In genomic region chr1:119442756-119443155, GRCh38 we compare ENCODE assay signal across 33 cellular contexts. TPM values are rescaled to one million over a fixed set of nuclear protein-coding genes. Genes with fewer than 3 reads are reported as not detected.
"Had no signal": no experiment of that assay in that cellular context is flagged by ENCODE, and none has a peak within 500 bp of the region (broad histone marks: within the 10 kb centered on the region; RNA-seq: fewer than 3 reads in every experiment).

No MANE protein-coding gene starts in this region.

- H3K36me3 Mint-ChIP-seq: activated naive CD4-positive, alpha-beta T cell treated with anti-CD3 and anti-CD28 coated beads, Interleukin-2, amount 10 ng/mL, durations not matched to agents 7 days and 5 days; activated naive CD4-positive, alpha-beta T cell treated with anti-CD3 and anti-CD28 coated beads, Interleukin-2, amount 50 U/mL, for 72 hours; activated naive CD8-positive, alpha-beta T cell treated with anti-CD3 and anti-CD28 coated beads, Interleukin-2, amount 10 ng/mL, durations not matched to agents 7 days and 5 days; brain; WTC11 had no signal

- H3K27me3 Mint-ChIP-seq: central memory CD8-positive, alpha-beta T cell had no signal

- ATAC-seq: activated naive CD4-positive, alpha-beta T cell treated with anti-CD3 and anti-CD28 coated beads, Interleukin-2, amount 50 U/mL, for 72 hours; activated T-cell treated with anti-CD3 and anti-CD28 coated beads, Interleukin-2, amount 50 U/mL, for 72 hours; WTC11 had no signal

- H3K4me1 Mint-ChIP-seq: activated CD4-positive, alpha-beta memory T cell treated with anti-CD3 and anti-CD28 coated beads, Interleukin-2, amount 10 ng/mL, durations not matched to agents 7 days and 5 days; activated CD4-positive, alpha-beta T cell treated with anti-CD3 and anti-CD28 coated beads, Interleukin-2, amount 10 ng/mL, durations not matched to agents 7 days and 5 days; activated naive CD4-positive, alpha-beta T cell treated with anti-CD3 and anti-CD28 coated beads, Interleukin-2, amount 10 ng/mL, durations not matched to agents 7 days and 5 days; activated naive CD8-positive, alpha-beta T cell treated with anti-CD3 and anti-CD28 coated beads, Interleukin-2, amount 10 ng/mL, durations not matched to agents 7 days and 5 days; brain; central memory CD8-positive, alpha-beta T cell had no signal

- H3K4me3 ChIP-seq: ascending aorta, breast epithelium, coronary artery, dorsolateral prefrontal cortex, esophagus squamous epithelium had no signal

- H3K9me3 Mint-ChIP-seq: activated CD4-positive, alpha-beta memory T cell treated with anti-CD3 and anti-CD28 coated beads, Interleukin-2, amount 10 ng/mL, durations not matched to agents 7 days and 5 days; activated CD4-positive, alpha-beta T cell treated with anti-CD3 and anti-CD28 coated beads, Interleukin-2, amount 10 ng/mL, durations not matched to agents 7 days and 5 days; activated naive CD4-positive, alpha-beta T cell treated with anti-CD3 and anti-CD28 coated beads, Interleukin-2, amount 10 ng/mL, durations not matched to agents 7 days and 5 days; activated naive CD4-positive, alpha-beta T cell treated with anti-CD3 and anti-CD28 coated beads, Interleukin-2, amount 50 U/mL, for 72 hours; activated naive CD8-positive, alpha-beta T cell treated with anti-CD3 and anti-CD28 coated beads, Interleukin-2, amount 10 ng/mL, durations not matched to agents 7 days and 5 days; activated T-cell treated with anti-CD3 and anti-CD28 coated beads, Interleukin-2, amount 50 U/mL, for 24 hours; activated T-cell treated with anti-CD3 and anti-CD28 coated beads, Interleukin-2, amount 50 U/mL, for 72 hours; central memory CD8-positive, alpha-beta T cell; dendritic cell treated with granulocyte-macrophage colony-stimulating factor and Interleukin-4, amounts not matched to agents 40 ng/mL and 50 ng/mL, for 4 days; WTC11 had no signal

- DNase-seq: activated CD4-positive, alpha-beta memory T cell treated with anti-CD3 and anti-CD28 coated beads, Interleukin-2, amount 10 ng/mL, durations not matched to agents 7 days and 5 days; activated CD4-positive, alpha-beta T cell treated with anti-CD3 and anti-CD28 coated beads for 1 hour; activated CD4-positive, alpha-beta T cell treated with anti-CD3 and anti-CD28 coated beads for 4 hours; activated CD4-positive, alpha-beta T cell treated with anti-CD3 and anti-CD28 coated beads, Interleukin-2, amount 10 ng/mL, durations not matched to agents 7 days and 5 days; activated CD4-positive, alpha-beta T cell treated with anti-CD3 and anti-CD28 coated beads, Interleukin-2, amount 50 U/mL, for 4 hours; activated CD8-positive, alpha-beta memory T cell treated with anti-CD3 and anti-CD28 coated beads, Interleukin-2, amount 50 U/mL, for 48 hours; activated gamma-delta T cell; activated naive CD4-positive, alpha-beta T cell; activated naive CD4-positive, alpha-beta T cell treated with anti-CD3 and anti-CD28 coated beads, Interleukin-2, amount 10 ng/mL, durations not matched to agents 7 days and 5 days; activated naive CD8-positive, alpha-beta T cell treated with anti-CD3 and anti-CD28 coated beads, Interleukin-2, amount 10 ng/mL, durations not matched to agents 7 days and 5 days; activated T-cell treated with anti-CD3 and anti-CD28 coated beads for 4 hours; activated T-cell treated with anti-CD3 and anti-CD28 coated beads, Interleukin-2, amount 50 U/mL, for 24 hours; activated T-cell treated with anti-CD3 and anti-CD28 coated beads, Interleukin-2, amount 50 U/mL, for 72 hours; dorsolateral prefrontal cortex; effector memory CD4-positive, alpha-beta T cell; esophagus squamous epithelium; head of caudate nucleus; T-helper 2 cell had no signal

- H3K36me3 ChIP-seq: ascending aorta, breast epithelium, esophagus squamous epithelium had no signal

- H3K4me1 ChIP-seq: ascending aorta, breast epithelium, esophagus squamous epithelium had no signal

- H3K27ac Mint-ChIP-seq: activated CD4-positive, alpha-beta memory T cell treated with anti-CD3 and anti-CD28 coated beads, Interleukin-2, amount 10 ng/mL, durations not matched to agents 7 days and 5 days; activated CD4-positive, alpha-beta T cell treated with anti-CD3 and anti-CD28 coated beads, Interleukin-2, amount 10 ng/mL, durations not matched to agents 7 days and 5 days; activated naive CD4-positive, alpha-beta T cell treated with anti-CD3 and anti-CD28 coated beads, Interleukin-2, amount 10 ng/mL, durations not matched to agents 7 days and 5 days; activated naive CD8-positive, alpha-beta T cell treated with anti-CD3 and anti-CD28 coated beads, Interleukin-2, amount 10 ng/mL, durations not matched to agents 7 days and 5 days; activated T-cell treated with anti-CD3 and anti-CD28 coated beads, Interleukin-2, amount 50 U/mL, for 24 hours; activated T-cell treated with anti-CD3 and anti-CD28 coated beads, Interleukin-2, amount 50 U/mL, for 72 hours; brain; dendritic cell treated with granulocyte-macrophage colony-stimulating factor and Interleukin-4, amounts not matched to agents 40 ng/mL and 50 ng/mL, for 4 days; WTC11 had no signal

- H3K27me3 ChIP-seq: ascending aorta, breast epithelium, dorsolateral prefrontal cortex, esophagus squamous epithelium had no signal

- H3K27ac ChIP-seq: ascending aorta, breast epithelium, coronary artery, dorsolateral prefrontal cortex, epithelial cell of prostate, esophagus squamous epithelium had no signal

- H3K4me3 Mint-ChIP-seq: activated CD4-positive, alpha-beta memory T cell treated with anti-CD3 and anti-CD28 coated beads, Interleukin-2, amount 10 ng/mL, durations not matched to agents 7 days and 5 days; activated CD4-positive, alpha-beta T cell treated with anti-CD3 and anti-CD28 coated beads, Interleukin-2, amount 10 ng/mL, durations not matched to agents 7 days and 5 days; activated naive CD4-positive, alpha-beta T cell treated with anti-CD3 and anti-CD28 coated beads, Interleukin-2, amount 10 ng/mL, durations not matched to agents 7 days and 5 days; activated naive CD8-positive, alpha-beta T cell treated with anti-CD3 and anti-CD28 coated beads, Interleukin-2, amount 10 ng/mL, durations not matched to agents 7 days and 5 days; activated T-cell treated with anti-CD3 and anti-CD28 coated beads, Interleukin-2, amount 50 U/mL, for 24 hours; activated T-cell treated with anti-CD3 and anti-CD28 coated beads, Interleukin-2, amount 50 U/mL, for 72 hours; brain; central memory CD8-positive, alpha-beta T cell; dendritic cell treated with granulocyte-macrophage colony-stimulating factor and Interleukin-4, amounts not matched to agents 40 ng/mL and 50 ng/mL, for 4 days; WTC11 had no signal

- H3K9me3 ChIP-seq: ascending aorta, breast epithelium, esophagus squamous epithelium had no signal

RNA-seq across cellular contexts. Expression of gene HSD3B2, which starts 27.8 kb away (rescaled TPM):
- total RNA-seq: activated CD4-positive, alpha-beta memory T cell treated with anti-CD3 and anti-CD28 coated beads, Interleukin-2, amount 10 ng/mL, durations not matched to agents 7 days and 5 days; activated CD4-positive, alpha-beta T cell treated with anti-CD3 and anti-CD28 coated beads, Interleukin-2, amount 10 ng/mL, durations not matched to agents 7 days and 5 days; activated naive CD4-positive, alpha-beta T cell treated with anti-CD3 and anti-CD28 coated beads, Interleukin-2, amount 50 U/mL, for 72 hours; activated naive CD8-positive, alpha-beta T cell treated with anti-CD3 and anti-CD28 coated beads, Interleukin-2, amount 10 ng/mL, durations not matched to agents 7 days and 5 days; activated T-cell treated with anti-CD3 and anti-CD28 coated beads, Interleukin-2, amount 50 U/mL, for 72 hours; breast epithelium; cardiac septum; cerebellum; esophagus squamous epithelium; fibroblast of lung; fibroblast of villous mesenchyme; frontal cortex; T-helper 1 cell treated with Interleukin-12 subunit alpha and Interleukin-12 subunit beta and Interleukin-4 antibody, amounts not matched to agents 30 ng/mL and 1 ng/mL, for 36 hours had no signal
- polyA plus RNA-seq: fibroblast of lung had no signal
